Comparison of ENCODE assay signal across 32 cellular contexts in genomic region chr2:242040681-242041080, GRCh38.
"Had no signal": no experiment of that assay in that cellular context is flagged by ENCODE, and none has a peak within 500 bp of the region (broad histone marks: within the 10 kb centered on the region; RNA-seq: fewer than 3 reads in every experiment).

No MANE protein-coding gene starts in this region.

- DNase-seq: activated CD4-positive, alpha-beta T cell treated with anti-CD3 and anti-CD28 coated beads for 1 hour; activated CD4-positive, alpha-beta T cell treated with anti-CD3 and anti-CD28 coated beads for 48 hours; activated CD4-positive, alpha-beta T cell treated with anti-CD3 and anti-CD28 coated beads, Interleukin-2, amount 50 U/mL, for 4 hours; activated CD4-positive, CD25-positive, alpha-beta regulatory T cell; activated CD8-positive, alpha-beta T cell treated with anti-CD3 and anti-CD28 coated beads for 36 hours; activated effector memory CD4-positive, alpha-beta T cell treated with anti-CD3 and anti-CD28 coated beads, Interleukin-2, amount 50 U/mL, for 16 hours; activated naive CD4-positive, alpha-beta T cell; activated naive CD8-positive, alpha-beta T cell treated with anti-CD3 and anti-CD28 coated beads, Interleukin-2, amount 50 U/mL, for 24 hours; activated T-cell treated with anti-CD3 and anti-CD28 coated beads, Interleukin-2, amount 50 U/mL, for 1 hour; activated T-cell treated with anti-CD3 and anti-CD28 coated beads, Interleukin-2, amount 50 U/mL, for 72 hours; anterior cingulate cortex; brain microvascular endothelial cell; NCI-H1092 treated with DMSO at 0.1 percent for 48 hours; NCI-H1417; NCI-H146; NCI-H187; NCI-H2029 treated with DMSO at 0.1 percent for 48 hours; NCI-H2171 treated with DMSO at 0.1 percent for 48 hours; NCI-H2227 treated with DMSO at 0.1 percent for 48 hours; NCI-H446; NCI-H510A treated with DMSO at 0.1 percent for 48 hours; NCI-H526 treated with DMSO at 0.1 percent for 48 hours; PC-9; SHP77; SJCRH30; T1000; WERI-Rb-1 had no signal

- H3K36me3 ChIP-seq: brain microvascular endothelial cell, SJCRH30, WERI-Rb-1 had no signal

- H3K27ac Mint-ChIP-seq: activated CD8-positive, alpha-beta T cell treated with anti-CD3 and anti-CD28 coated beads for 36 hours; activated naive CD8-positive, alpha-beta T cell treated with anti-CD3 and anti-CD28 coated beads, Interleukin-2, amount 50 U/mL, for 24 hours; activated T-cell treated with anti-CD3 and anti-CD28 coated beads, Interleukin-2, amount 50 U/mL, for 72 hours; activated T-helper 17 cell treated with anti-CD3 and anti-CD28 coated beads, Interleukin-2, amount 50 U/mL, for 72 hours had no signal

- FAIRE-seq: K562 had no signal

- H3K4me3 ChIP-seq: K562, PC-9, SJCRH30, SK-N-MC had no signal

- H3K9me3 Mint-ChIP-seq: activated CD8-positive, alpha-beta T cell treated with anti-CD3 and anti-CD28 coated beads for 36 hours; activated naive CD4-positive, alpha-beta T cell treated with anti-CD3 and anti-CD28 coated beads, Interleukin-2, amount 50 U/mL, for 72 hours; activated naive CD8-positive, alpha-beta T cell treated with anti-CD3 and anti-CD28 coated beads, Interleukin-2, amount 50 U/mL, for 24 hours; activated T-helper 17 cell treated with anti-CD3 and anti-CD28 coated beads, Interleukin-2, amount 50 U/mL, for 72 hours; central memory CD8-positive, alpha-beta T cell had no signal

- H3K9me3 ChIP-seq: SJCRH30 had no signal

- H3K4me1 Mint-ChIP-seq: central memory CD8-positive, alpha-beta T cell had no signal

- H3K4me3 Mint-ChIP-seq: activated CD8-positive, alpha-beta T cell treated with anti-CD3 and anti-CD28 coated beads for 36 hours; activated naive CD8-positive, alpha-beta T cell treated with anti-CD3 and anti-CD28 coated beads, Interleukin-2, amount 50 U/mL, for 24 hours; activated T-cell treated with anti-CD3 and anti-CD28 coated beads, Interleukin-2, amount 50 U/mL, for 72 hours; activated T-helper 17 cell treated with anti-CD3 and anti-CD28 coated beads, Interleukin-2, amount 50 U/mL, for 72 hours; central memory CD8-positive, alpha-beta T cell had no signal

- H2AFZ ChIP-seq: PC-9 had no signal

- H3K4me1 ChIP-seq: SJCRH30 had no signal

- H3K36me3 Mint-ChIP-seq: activated naive CD4-positive, alpha-beta T cell treated with anti-CD3 and anti-CD28 coated beads, Interleukin-2, amount 50 U/mL, for 72 hours had no signal

- ATAC-seq: activated CD8-positive, alpha-beta T cell treated with anti-CD3 and anti-CD28 coated beads for 36 hours; activated naive CD4-positive, alpha-beta T cell treated with anti-CD3 and anti-CD28 coated beads, Interleukin-2, amount 50 U/mL, for 72 hours; activated naive CD8-positive, alpha-beta T cell treated with anti-CD3 and anti-CD28 coated beads, Interleukin-2, amount 50 U/mL, for 24 hours; activated T-cell treated with anti-CD3 and anti-CD28 coated beads, Interleukin-2, amount 50 U/mL, for 72 hours; activated T-helper 17 cell treated with anti-CD3 and anti-CD28 coated beads, Interleukin-2, amount 50 U/mL, for 72 hours; K562 had no signal

- H3K27ac ChIP-seq: brain microvascular endothelial cell, PC-9, SJCRH30, SK-N-MC, WERI-Rb-1 had no signal

- H3K4me2 ChIP-seq: PC-9 had no signal
